14 cellular contexts compared by ENCODE assay signal in genomic region chr19:40607311-40607871, GRCh38. TPM values are rescaled to one million over a fixed set of nuclear protein-coding genes. Genes with fewer than 3 reads are reported as not detected.
A peak's percentile ranks its signal among the peaks of the same experiment; 100 is the strongest.
DNase-seq lines count a peak whose midpoint lies in the region; ATAC-seq and TF ChIP-seq lines count a peak whose summit lies in the region.
"Had no signal": no experiment of that assay in that cellular context is flagged by ENCODE, and none has a peak within 500 bp of the region (broad histone marks: within the 10 kb centered on the region; RNA-seq: fewer than 3 reads in every experiment).

No MANE protein-coding gene starts in this region.

- H3K9me3 Mint-ChIP-seq in Caco-2 (ENCODE audit: unreplicated experiment) (no peaks in the 10 kb centered on the region), IgD-negative memory B cell (peaks cover 0 to 2% (median 0%) of the 10 kb centered on the region in 3 donors), neural crest cell (no peaks in the 10 kb centered on the region)
- no peaks in the 10 kb centered on the region for H3K9me3 Mint-ChIP-seq in effector memory CD8-positive, alpha-beta T cell

- H3K4me1 Mint-ChIP-seq in Caco-2 (ENCODE audit: low read depth, unreplicated experiment) (peaks cover 51% of the 10 kb centered on the region), IgD-negative memory B cell (peaks cover 15 to 42% (median 37%) of the 10 kb centered on the region in 3 donors), neural crest cell (peaks cover 48% of the 10 kb centered on the region)
- peaks cover 64 to 69% of the 10 kb centered on the region in 2 donors for H3K4me1 Mint-ChIP-seq in effector memory CD8-positive, alpha-beta T cell (ENCODE audit: low read depth in 2 of 2)

- no peak for TF ChIP-seq POLR2A in body of pancreas (IDR thresholded peaks at IDR 0.05)

- H3K27me3 Mint-ChIP-seq in Caco-2 (ENCODE audit: insufficient read depth, unreplicated experiment) (no peaks in the 10 kb centered on the region), IgD-negative memory B cell (peaks cover 2% of the 10 kb centered on the region), neural crest cell (ENCODE audit: low read depth) (peaks cover 97% of the 10 kb centered on the region)
- peaks cover 0 to 7% of the 10 kb centered on the region in 2 donors for H3K27me3 Mint-ChIP-seq in effector memory CD8-positive, alpha-beta T cell

- no peak for ATAC-seq in effector memory CD8-positive, alpha-beta T cell (replicated peaks)
- ATAC-seq in body of pancreas (no peak), HG03521 (IDR thresholded peaks at IDR 0.05; ENCODE audit: unreplicated experiment) (no peak), HG03095 (IDR thresholded peaks at IDR 0.05; ENCODE audit: unreplicated experiment) (no peak)

- TF ChIP-seq CTCF in Caco-2 (IDR thresholded peaks at IDR 0.05; ENCODE audit: insufficient read depth in 1 of 2, low read depth in 1 of 2, low read length in 1 of 2, severe bottlenecking in 1 of 2, unreplicated experiment in 1 of 2) (no peak), neural crest cell (conservative IDR thresholded peaks at IDR 0.05) (no peak), body of pancreas (IDR thresholded peaks at IDR 0.05) (no peak)

- H3K27ac Mint-ChIP-seq in Caco-2 (ENCODE audit: unreplicated experiment) = peak overlapping the region; percentile 66
- peak overlapping the region in 1 of 3 donors; percentile 64 for H3K27ac Mint-ChIP-seq in IgD-negative memory B cell
- peak overlapping the region; percentile 7 to 68 for H3K27ac Mint-ChIP-seq in effector memory CD8-positive, alpha-beta T cell
- no peak overlapping the region for H3K27ac Mint-ChIP-seq in neural crest cell (ENCODE audit: unreplicated experiment)

- H3K4me3 Mint-ChIP-seq in Caco-2 (ENCODE audit: unreplicated experiment) (peak overlapping the region; percentile 87), IgD-negative memory B cell (peak overlapping the region in 3 of 4 donors; percentile 64 to 85 (median 78)), neural crest cell (peak overlapping the region; percentile 63)
- H3K4me3 Mint-ChIP-seq in effector memory CD8-positive, alpha-beta T cell = peak overlapping the region; percentile 85 to 89

- POLR2A ChIA-PET in Caco-2 (lab: Charles Lee) = interaction anchor here (1.0 kb wide), 1 partner anchor 147 kb away, joined by 5 read pairs; no protein-coding TSS in a partner anchor

- no peaks in the 10 kb centered on the region for H3K9me3 ChIP-seq in Caco-2
- H3K9me3 ChIP-seq in body of pancreas = no peaks in the 10 kb centered on the region
- H3K9me3 ChIP-seq: HAP-1 had no signal

- peaks cover 51% of the 10 kb centered on the region for H3K4me1 ChIP-seq in Caco-2
- H3K4me1 ChIP-seq in body of pancreas = peaks cover 61% of the 10 kb centered on the region

- H3K36me3 ChIP-seq in Caco-2 (ENCODE audit: control insufficient read depth, insufficient read depth, low read length) (no peaks in the 10 kb centered on the region), body of pancreas (replicated peaks in 1 of 2; ENCODE audit: insufficient read depth in 1 of 2, low read depth in 2 of 2) (no peaks in the 10 kb centered on the region)
- H3K36me3 ChIP-seq: HAP-1 had no signal

- H3K27me3 ChIP-seq in Caco-2 (replicated peaks; ENCODE audit: control insufficient read depth, insufficient read depth, low read length) (no peaks in the 10 kb centered on the region), body of pancreas (no peaks in the 10 kb centered on the region)

- CTCF ChIA-PET in Caco-2 (lab: Charles Lee) = interaction anchor here (1.3 kb wide), 1 partner anchor 28 kb away, joined by 8 read pairs; no protein-coding TSS in a partner anchor

- no peak overlapping the region for H3K27ac ChIP-seq in body of pancreas
- H3K27ac ChIP-seq: KMS-11 had no signal

- DNase-seq in Caco-2 = peak; percentile 47 to 75
- no peak for DNase-seq in effector memory CD8-positive, alpha-beta T cell
- no peak for DNase-seq in neural crest cell (ENCODE audit: low read depth, low spot score)
- DNase-seq in body of pancreas = no peak
- no peak for DNase-seq in DMS153 (lab: John Stamatoyannopoulos, UW)
- DNase-seq: activated CD4-positive, CD25-positive, alpha-beta regulatory T cell; COR-L47; RPMI8226; stimulated activated CD4-positive, alpha-beta T cell treated with anti-CD3 and anti-CD28 coated beads, Interleukin-12 subunit alpha, Interleukin-12 subunit beta, amount 100 ng/mL, for 4 hours had no signal

- peaks cover 33% of the 10 kb centered on the region for H3K36me3 Mint-ChIP-seq in Caco-2 (ENCODE audit: insufficient read depth, unreplicated experiment)
- no peaks in the 10 kb centered on the region for H3K36me3 Mint-ChIP-seq in IgD-negative memory B cell
- peaks cover 25% of the 10 kb centered on the region for H3K36me3 Mint-ChIP-seq in effector memory CD8-positive, alpha-beta T cell (ENCODE audit: insufficient read depth)
- peaks cover 8% of the 10 kb centered on the region for H3K36me3 Mint-ChIP-seq in neural crest cell (ENCODE audit: low read depth)

- WGBS in body of pancreas, 2 donors = 66 to 77% methylated on average over 24 to 26 of the region's 26 CpGs

- intact Hi-C loops in Caco-2 (cut with micrococcal nuclease; ENCODE audit: unreplicated experiment) (no loop called here), body of pancreas (cut with DNase I) (no loop called here)

- no TSS peak for BruUV-seq in Caco-2 (replicated peaks; lab: Mats Ljungman, UMichigan)

- H3K4me3 ChIP-seq in Caco-2 (ENCODE audit: low read depth, low read length) = peak overlapping the region; percentile 55
- no peak overlapping the region for H3K4me3 ChIP-seq in body of pancreas
- H3K4me3 ChIP-seq: HAP-1 had no signal

RNA-seq across cellular contexts. Expression of gene LTBP4, which starts 6.2 kb away (rescaled TPM):
- total RNA-seq in Caco-2 (2022) = 25.5 and 30.8 TPM in 2 replicates
- polyA plus RNA-seq in IgD-negative memory B cell = 22.1 TPM
- 125 TPM in 2 replicates for total RNA-seq in neural crest cell
- 100 to 1,000 TPM in 1 of 2 donors, 10 to 100 TPM in 1; 45.1 to 195 TPM for total RNA-seq in body of pancreas

RNA-seq across cellular contexts. Expression of gene SHKBP1, which starts 30.7 kb away (rescaled TPM):
- 81.6 and 82.6 TPM in 2 replicates for total RNA-seq in Caco-2 (2022)
- 210 TPM for polyA plus RNA-seq in IgD-negative memory B cell
- 72.0 and 76.3 TPM in 2 replicates for total RNA-seq in neural crest cell
- 10 to 100 TPM; 43.3 to 63.6 TPM for total RNA-seq in body of pancreas

Comparison
In these comparisons a context has a peak if more than half of its experiments do, and no peak if none do; other contexts are left out.
1. DNase-seq: peak in Caco-2 (2 of 2); none in effector memory CD8-positive, alpha-beta T cell (0 of 3), neural crest cell (single experiment), body of pancreas (0 of 4) and DMS153 (single experiment).
2. Peak in every context shown above with its lines, with median percentiles within 50 percentile points of each other: H3K4me3 Mint-ChIP-seq.